In the genomic region with DNA sequence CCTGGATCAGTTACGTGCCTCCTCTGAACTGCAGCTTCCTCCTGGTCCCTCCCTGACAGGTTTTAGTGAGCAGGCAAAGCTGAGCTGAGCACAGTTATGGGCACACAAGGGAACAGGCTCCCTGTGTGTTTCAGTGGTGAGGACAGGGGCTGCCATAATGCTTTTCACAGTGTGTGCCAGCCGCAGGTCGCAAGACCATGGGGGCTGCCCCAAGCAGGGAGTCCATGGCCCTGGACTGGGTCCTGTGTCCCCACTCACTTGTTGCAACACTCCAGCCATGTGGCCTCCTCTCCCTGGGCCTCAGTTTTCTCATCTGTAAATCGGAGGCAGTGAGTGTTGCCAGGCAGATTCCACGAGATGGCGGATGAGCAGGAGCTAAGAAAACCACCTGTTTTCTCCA, we compare ENCODE assay signal across 23 cellular contexts. TPM values are rescaled to one million over a fixed set of nuclear protein-coding genes. Genes with fewer than 3 reads are reported as not detected.
A peak's percentile ranks its signal among the peaks of the same experiment; 100 is the strongest.
DNase-seq lines count a peak whose midpoint lies in the region; ATAC-seq, FAIRE-seq and TF ChIP-seq lines count a peak whose summit lies in the region.
"Had no signal": no experiment of that assay in that cellular context is flagged by ENCODE, and none has a peak within 500 bp of the region (broad histone marks: within the 10 kb centered on the region; RNA-seq: fewer than 3 reads in every experiment).

No MANE protein-coding gene starts in this region.

- H3K27ac ChIP-seq in HepG2 (ENCODE audit: extremely low read length, insufficient read depth, low read length) (no peak overlapping the region), right lobe of liver (no peak overlapping the region), SJCRH30 (peak overlapping the region; percentile 65), neuronal stem cell (replicated peaks; ENCODE audit: low read length) (no peak overlapping the region)
- H3K27ac ChIP-seq: A549; BLaER1 treated with 17β-estradiol and CSF1 and Interleukin-3, amounts not matched to agents 10 nM and 100 nM had no signal

- no peak for FAIRE-seq in HepG2 (lab: Jason Lieb, UNC)
- no peak for FAIRE-seq in GM12892 (lab: Jason Lieb, UNC)
- FAIRE-seq: A549, G401.6, GM18507 had no signal

- no peak overlapping the region for H3K9ac ChIP-seq in HepG2 (ENCODE audit: insufficient read depth, low read depth, low read length)
- H3K9ac ChIP-seq in neuronal stem cell (ENCODE audit: low read depth, low read length, poor library complexity) = peak overlapping the region; percentile 50
- H3K9ac ChIP-seq: BLaER1 treated with 17β-estradiol and CSF1 and Interleukin-3, amounts not matched to agents 10 nM and 100 nM had no signal

- H3K4me3 ChIP-seq in HepG2 (replicated peaks in 1 of 3; ENCODE audit: insufficient read depth in 1 of 3, low read depth in 2 of 3, low read length in 3 of 3) (no peak overlapping the region), right lobe of liver (no peak overlapping the region), SJCRH30 (no peak overlapping the region; the same call in 1 of the 2 replicates), neuronal stem cell (ENCODE audit: low read length in 2 of 2) (no peak overlapping the region)
- H3K4me3 ChIP-seq: A549; BLaER1 treated with 17β-estradiol and CSF1 and Interleukin-3, amounts not matched to agents 10 nM and 100 nM had no signal

- H3K9me3 ChIP-seq in HepG2 (ENCODE audit: low read length) (no peaks in the 10 kb centered on the region), right lobe of liver (peaks cover 0 to 3% (median 0%) of the 10 kb centered on the region in 4 donors), SJCRH30 (replicated peaks) (peaks cover under 1% of the 10 kb centered on the region; the same call in 1 of the 2 replicates), neuronal stem cell (replicated peaks in 1 of 2; ENCODE audit: control insufficient read depth in 2 of 2, insufficient read depth in 1 of 2, low read depth in 1 of 2, low read length in 2 of 2) (no peaks in the 10 kb centered on the region)

- no peak overlapping the region for H2AK5ac ChIP-seq in neuronal stem cell (ENCODE audit: low read depth, low read length)

- CTCF ChIA-PET in HepG2 (lab: Yijun Ruan, JAX; ENCODE audit: low intra/inter-chr PET ratio, low total read pairs) = no interaction called here

- H2BK12ac ChIP-seq in neuronal stem cell (ENCODE audit: low read length) = peak overlapping the region; percentile 73

- H2BK15ac ChIP-seq in neuronal stem cell (ENCODE audit: low read length) = no peak overlapping the region

- DNase-seq in HepG2 (ENCODE audit: low spot score) = no peak
- no peak for DNase-seq in right lobe of liver
- no peak for DNase-seq in SJCRH30
- no peak for DNase-seq in neuronal stem cell (ENCODE audit: low spot score)
- DNase-seq in DMS79 treated with DMSO at 0.1 percent for 48 hours (lab: John Stamatoyannopoulos, UW) = no peak
- no peak for DNase-seq in GM12892 (ENCODE audit: insufficient read length)
- DNase-seq: 8988T; ACHN; AML-193; BE2C; Calu3; CD4-positive, alpha-beta memory T cell; COR-L47; DMS53; DND-41; GOT3; H7; HCEC 1CT had no signal

- H2AFZ ChIP-seq in HepG2 (ENCODE audit: low read length) (no peak overlapping the region), neuronal stem cell (ENCODE audit: low read length) (no peak overlapping the region)

- TF ChIP-seq EP300 in HepG2 (IDR thresholded peaks at IDR 0.05; ENCODE audit: low read depth in 2 of 2, low read length in 2 of 2) = no peak
- no peak for TF ChIP-seq EP300 in HepG2 (CRISPR knock-in tag; IDR thresholded peaks at IDR 0.05; ENCODE audit: borderline replicate concordance)

- no peak for TF ChIP-seq CTCF in HepG2 (CRISPR knock-in tag; IDR thresholded peaks at IDR 0.05)
- TF ChIP-seq CTCF in right lobe of liver (IDR thresholded peaks at IDR 0.05) = no peak

- no peak overlapping the region for H3K14ac ChIP-seq in neuronal stem cell (ENCODE audit: low read length)

- no TSS peak for BruUV-seq in HepG2 (replicated peaks; lab: Mats Ljungman, UMichigan)

- H3K27me3 ChIP-seq in HepG2 (ENCODE audit: control insufficient read depth in 1 of 2, insufficient read depth in 2 of 2, low read length in 2 of 2) (peaks cover 3 to 36% of the 10 kb centered on the region in 2 experiments; a peak in 4 of 5 replicates), right lobe of liver (no peaks in the 10 kb centered on the region), SJCRH30 (no peaks in the 10 kb centered on the region), neuronal stem cell (ENCODE audit: control insufficient read depth in 3 of 3, insufficient read depth in 3 of 3, low read depth in 1 of 3, low read length in 3 of 3) (peaks cover 0 to 39% (median 0%) of the 10 kb centered on the region in 3 experiments)
- H3K27me3 ChIP-seq: BE2C; BLaER1 treated with 17β-estradiol and CSF1 and Interleukin-3, amounts not matched to agents 10 nM and 100 nM had no signal

- no peaks in the 10 kb centered on the region for H4K20me1 ChIP-seq in HepG2 (ENCODE audit: insufficient read depth, low read length)
- H4K20me1 ChIP-seq: BLaER1 treated with 17β-estradiol and CSF1 and Interleukin-3, amounts not matched to agents 10 nM and 100 nM had no signal

- peak overlapping the region; percentile 56 for H3K23ac ChIP-seq in neuronal stem cell (ENCODE audit: low read depth, low read length, poor library complexity)

- H3K4me1 ChIP-seq in HepG2 (ENCODE audit: insufficient read depth, low read length) (no peaks in the 10 kb centered on the region), right lobe of liver (no peaks in the 10 kb centered on the region), SJCRH30 (peaks cover 31% of the 10 kb centered on the region), neuronal stem cell (ENCODE audit: control insufficient read depth in 2 of 2, insufficient read depth in 1 of 2, low read depth in 1 of 2, low read length in 2 of 2) (peaks cover 0 to 2% of the 10 kb centered on the region in 2 donors)
- H3K4me1 ChIP-seq: A549, BE2C had no signal

- H3K4ac ChIP-seq in neuronal stem cell (ENCODE audit: low read length) = no peak overlapping the region

- H4K8ac ChIP-seq in neuronal stem cell (ENCODE audit: low read depth, low read length) = no peak overlapping the region

- no peak overlapping the region for H3K4me2 ChIP-seq in HepG2 (ENCODE audit: low read depth, low read length)
- no peak overlapping the region for H3K4me2 ChIP-seq in neuronal stem cell (ENCODE audit: insufficient read depth, low read length, poor library complexity, severe bottlenecking)
- H3K4me2 ChIP-seq: A549; BLaER1 treated with 17β-estradiol and CSF1 and Interleukin-3, amounts not matched to agents 10 nM and 100 nM had no signal

- no peak overlapping the region for H3K18ac ChIP-seq in neuronal stem cell (ENCODE audit: low read length)

- H3K79me1 ChIP-seq in neuronal stem cell (ENCODE audit: low read depth, low read length) = no peaks in the 10 kb centered on the region

- 75% methylated on average over 6 of the region's 6 CpGs for WGBS in HepG2 (ENCODE audit: low lambda C conversion rate)
- WGBS in right lobe of liver (ENCODE audit: insufficient coverage, low coverage, low lambda C conversion rate, missing lambda C conversion rate) = 92% methylated on average over 2 of the region's 6 CpGs
- WGBS in neuronal stem cell (ENCODE audit: extremely low coverage in 2 of 2, insufficient read length in 2 of 2, insufficient replicate concordance in 1 of 2), 2 donors = no CpG with 5 or more reads among the region's 6 CpGs

- H4K91ac ChIP-seq in neuronal stem cell (ENCODE audit: low read depth, low read length, poor library complexity) = no peak overlapping the region

- no peak for TF ChIP-seq RAD21 in HepG2 (CRISPR knock-in tag; IDR thresholded peaks at IDR 0.05)

- TF ChIP-seq POLR2A in HepG2 (IDR thresholded peaks at IDR 0.05; ENCODE audit: insufficient read depth in 1 of 2, low read depth in 2 of 2, low read length in 2 of 2) (no peak), right lobe of liver (IDR thresholded peaks at IDR 0.05) (no peak), GM12892 (IDR thresholded peaks at IDR 0.05; ENCODE audit: low read depth, low read length) (no peak)

- no peak overlapping the region for H2BK120ac ChIP-seq in neuronal stem cell (ENCODE audit: low read depth, low read length)

- no peak; the same call in 2 of the 3 replicates for ATAC-seq in HepG2
- no peak for ATAC-seq in right lobe of liver
- no peak for ATAC-seq in GM19463 (IDR thresholded peaks at IDR 0.05; ENCODE audit: unreplicated experiment)
- ATAC-seq: A549 had no signal

- H3K36me3 ChIP-seq in HepG2 (replicated peaks in 1 of 2; ENCODE audit: control insufficient read depth in 1 of 2, insufficient read depth in 2 of 2, low read length in 2 of 2) (no peaks in the 10 kb centered on the region), right lobe of liver (no peaks in the 10 kb centered on the region), SJCRH30 (no peaks in the 10 kb centered on the region), neuronal stem cell (replicated peaks in 1 of 2; ENCODE audit: control insufficient read depth in 2 of 2, insufficient read depth in 2 of 2, low read length in 2 of 2) (no peaks in the 10 kb centered on the region)
- H3K36me3 ChIP-seq: BE2C had no signal

- in situ Hi-C loops in HepG2 (cut with HindIII; ENCODE audit: extremely low pct_ligation_motif_present, low pct_unique_long_range_greater_than_20kb) = no loop called here

- no peaks in the 10 kb centered on the region for H3K79me2 ChIP-seq in HepG2 (ENCODE audit: insufficient read depth, low read length)

- intact Hi-C loops in HepG2 (cut with micrococcal nuclease; ENCODE audit: unreplicated experiment) (no loop called here), right lobe of liver (cut with DNase I) (no loop called here)

- H2BK5ac ChIP-seq in neuronal stem cell (ENCODE audit: low read length) = no peak overlapping the region

- POLR2A ChIA-PET in HepG2 (lab: Yijun Ruan, JAX) = no interaction called here

RNA-seq across cellular contexts. Expression of gene NNAT, which starts 57.3 kb away (rescaled TPM):
- total RNA-seq in HepG2 (2016; rRNA removed; fragmentation: Illumina TruSeq; extraction: Trizol) (not detected in 2 replicates), right lobe of liver (not detected)
- not detected in 2 replicates for total RNA-seq in HepG2 (2016; cell fraction: cytosol; rRNA removed; fragmentation: Illumina TruSeq; extraction: Trizol; ENCODE audit: low read depth)
- total RNA-seq in HepG2 (2016; cell fraction: insoluble cytoplasmic fraction; rRNA removed; fragmentation: Illumina TruSeq; extraction: Trizol) = not detected in 2 replicates
- not detected in 2 replicates for total RNA-seq in HepG2 (2016; cell fraction: membrane; rRNA removed; fragmentation: Illumina TruSeq; extraction: Trizol)
- total RNA-seq in HepG2 (2016; cell fraction: nucleus; rRNA removed; fragmentation: Illumina TruSeq; extraction: Trizol) = not detected in 2 replicates
- not detected in 2 replicates for polyA plus RNA-seq in HepG2 (2011; rRNA removed)
- not detected in 2 replicates for polyA plus RNA-seq in HepG2 (2011; cell fraction: cytosol; rRNA removed)
- not detected in 2 replicates for polyA plus RNA-seq in HepG2 (2011; cell fraction: nucleus; rRNA removed)
- polyA plus RNA-seq in HepG2 (2012) = 1.4 and 1.6 TPM in 2 replicates
- not detected in 2 replicates for polyA plus RNA-seq in HepG2 (2016; cell fraction: cytosol; fragmentation: Illumina TruSeq; extraction: Trizol; ENCODE audit: low read depth)
- polyA plus RNA-seq in HepG2 (2016; cell fraction: insoluble cytoplasmic fraction; fragmentation: Illumina TruSeq; extraction: Trizol; ENCODE audit: low read depth) = not detected in 2 replicates
- not detected in 2 replicates for polyA plus RNA-seq in HepG2 (2016; cell fraction: membrane; fragmentation: Illumina TruSeq; extraction: Trizol; ENCODE audit: low read depth)
- not detected in 2 replicates for polyA plus RNA-seq in HepG2 (2016; cell fraction: nucleus; fragmentation: Illumina TruSeq; extraction: Trizol; ENCODE audit: insufficient read depth, low read depth)
- not detected in 2 replicates for polyA minus RNA-seq in HepG2 (2011; rRNA and poly(A)+ RNA removed; ENCODE audit: low replicate concordance)
- not detected in 2 replicates for polyA minus RNA-seq in HepG2 (2011; cell fraction: cytosol; rRNA and poly(A)+ RNA removed)
- polyA minus RNA-seq in HepG2 (2011; cell fraction: nucleus; rRNA and poly(A)+ RNA removed) = not detected in 2 replicates
- not detected in 2 replicates for total RNA-seq in SJCRH30 (2014; rRNA removed; shearing (Covaris generic))
- 549 TPM for polyA plus RNA-seq in neuronal stem cell (2013, experiment 1 of 2)
- 523 TPM for polyA plus RNA-seq in neuronal stem cell (2013, experiment 2 of 2)
- 0.85 TPM for polyA plus RNA-seq in GM12892 (2012; ENCODE audit: missing spikeins)
- total RNA-seq: Calu3; CD4-positive, alpha-beta memory T cell had no signal
- polyA plus RNA-seq: A549; CD4-positive, alpha-beta memory T cell had no signal
